13 cellular contexts compared by ENCODE assay signal in genomic region chr18:10101729-10102128, GRCh38.
DNase-seq lines count a peak whose midpoint lies in the region; ATAC-seq and TF ChIP-seq lines count a peak whose summit lies in the region.
"Had no signal": no experiment of that assay in that cellular context is flagged by ENCODE, and none has a peak within 500 bp of the region (broad histone marks: within the 10 kb centered on the region; RNA-seq: fewer than 3 reads in every experiment).

No MANE protein-coding gene starts in this region.

- no peaks in the 10 kb centered on the region for H3K27me3 ChIP-seq in HUES48 (ENCODE audit: control insufficient read depth, insufficient read depth, low read length)
- no peaks in the 10 kb centered on the region for H3K27me3 ChIP-seq in adipocyte (replicated peaks; ENCODE audit: control insufficient read depth, insufficient read depth, low read length)
- H3K27me3 ChIP-seq in iPS-20b (ENCODE audit: insufficient read depth, low read length) = no peaks in the 10 kb centered on the region
- H3K27me3 ChIP-seq in thoracic aorta (replicated peaks; ENCODE audit: insufficient read depth) = no peaks in the 10 kb centered on the region
- H3K27me3 ChIP-seq in tibial nerve = no peaks in the 10 kb centered on the region

- TF ChIP-seq POLR2A in tibial nerve (IDR thresholded peaks at IDR 0.05) = no peak

- WGBS in tibial nerve, 2 donors = 86 to 89% methylated on average over 5 of the region's 5 CpGs

- H3K9me3 ChIP-seq in HUES48 (ENCODE audit: control insufficient read depth, insufficient read depth, low read length) = peaks cover 5% of the 10 kb centered on the region; the same call in 1 of the 2 replicates
- peaks cover 13% of the 10 kb centered on the region for H3K9me3 ChIP-seq in adipocyte (ENCODE audit: control insufficient read depth, low read length)
- H3K9me3 ChIP-seq in iPS-20b (ENCODE audit: insufficient read depth, low read depth, low read length) = peaks cover 10% of the 10 kb centered on the region; the same call in 1 of the 2 replicates
- H3K9me3 ChIP-seq in thoracic aorta = no peaks in the 10 kb centered on the region
- peaks cover 0 to 14% (median 3%) of the 10 kb centered on the region in 4 donors for H3K9me3 ChIP-seq in tibial nerve

- no peak for TF ChIP-seq EP300 in tibial nerve (IDR thresholded peaks at IDR 0.05)

- no peak for ATAC-seq in thoracic aorta (ENCODE audit: insufficient number of reproducible peaks, low FRiP score, low read depth)
- ATAC-seq: HCT116, PC-3 had no signal

- TF ChIP-seq CTCF in thoracic aorta (IDR thresholded peaks at IDR 0.05) (no peak), tibial nerve (IDR thresholded peaks at IDR 0.05) (no peak)

- H3K27ac ChIP-seq in HUES48 (ENCODE audit: low read depth, low read length) = peak overlapping the region; percentile 58
- H3K27ac ChIP-seq in iPS-20b (ENCODE audit: low read length) = no peak overlapping the region
- H3K27ac ChIP-seq in thoracic aorta = peak overlapping the region in 1 of 2 donors; percentile 21
- H3K27ac ChIP-seq in tibial nerve = peak overlapping the region in 1 of 4 donors; percentile 14

- H3K9ac ChIP-seq in HUES48 (ENCODE audit: low read depth, low read length) = no peak overlapping the region
- peak overlapping the region; percentile 59 for H3K9ac ChIP-seq in adipocyte (ENCODE audit: low read length)
- peak overlapping the region; percentile 42; the same call in 1 of the 2 replicates for H3K9ac ChIP-seq in iPS-20b (ENCODE audit: low read depth, low read length)

- H3K36me3 ChIP-seq in HUES48 (ENCODE audit: control insufficient read depth, insufficient read depth, low read length) (no peaks in the 10 kb centered on the region), adipocyte (ENCODE audit: control insufficient read depth, insufficient read depth, low read length, severe bottlenecking) (no peaks in the 10 kb centered on the region), iPS-20b (ENCODE audit: insufficient read depth, low read depth, low read length) (no peaks in the 10 kb centered on the region), thoracic aorta (no peaks in the 10 kb centered on the region), tibial nerve (no peaks in the 10 kb centered on the region)

- peak overlapping the region; percentile 10; the same call in 1 of the 2 replicates for H3K4me3 ChIP-seq in HUES48 (ENCODE audit: low read depth, low read length)
- no peak overlapping the region for H3K4me3 ChIP-seq in adipocyte (ENCODE audit: low read length)
- H3K4me3 ChIP-seq in iPS-20b (ENCODE audit: low read length) = peak overlapping the region; percentile 38; the same call in 1 of the 2 replicates
- H3K4me3 ChIP-seq in thoracic aorta = peak overlapping the region; percentile 43
- H3K4me3 ChIP-seq in tibial nerve = no peak overlapping the region

- DNase-seq in adipocyte (ENCODE audit: low read depth) (peak; percentile 7), thoracic aorta (ENCODE audit: low spot score) (no peak), NCI-H2107 (lab: John Stamatoyannopoulos, UW) (no peak), tibial nerve (ENCODE audit: low spot score in 2 of 2) (no peak), Kasumi-1 (lab: John Stamatoyannopoulos, UW) (no peak), NCI-H748 treated with DMSO at 0.1 percent for 48 hours (lab: John Stamatoyannopoulos, UW) (no peak)
- DNase-seq: NCI-H1436, NCI-H2029 treated with DMSO at 0.1 percent for 48 hours, NCI-H226 had no signal

- H3K4me1 ChIP-seq in HUES48 (ENCODE audit: control insufficient read depth, insufficient read depth, low read length) (peaks cover 25% of the 10 kb centered on the region), adipocyte (ENCODE audit: control insufficient read depth, insufficient read depth, low read length) (peaks cover 27% of the 10 kb centered on the region), iPS-20b (ENCODE audit: insufficient read depth, low read length) (peaks cover 28% of the 10 kb centered on the region; the same call in 1 of the 2 replicates), thoracic aorta (ENCODE audit: control insufficient read depth in 1 of 2, low read depth in 2 of 2) (peaks cover 6 to 37% of the 10 kb centered on the region in 2 donors), tibial nerve (peaks cover 0 to 11% (median 7%) of the 10 kb centered on the region in 4 donors)

Comparison
In these comparisons a context has a peak if more than half of its experiments do, and no peak if none do; other contexts are left out.
1. H3K4me3 ChIP-seq: peak in HUES48 (single experiment), iPS-20b (single experiment) and thoracic aorta (single experiment); none in adipocyte (single experiment) and tibial nerve (0 of 4).